In the genomic region with DNA sequence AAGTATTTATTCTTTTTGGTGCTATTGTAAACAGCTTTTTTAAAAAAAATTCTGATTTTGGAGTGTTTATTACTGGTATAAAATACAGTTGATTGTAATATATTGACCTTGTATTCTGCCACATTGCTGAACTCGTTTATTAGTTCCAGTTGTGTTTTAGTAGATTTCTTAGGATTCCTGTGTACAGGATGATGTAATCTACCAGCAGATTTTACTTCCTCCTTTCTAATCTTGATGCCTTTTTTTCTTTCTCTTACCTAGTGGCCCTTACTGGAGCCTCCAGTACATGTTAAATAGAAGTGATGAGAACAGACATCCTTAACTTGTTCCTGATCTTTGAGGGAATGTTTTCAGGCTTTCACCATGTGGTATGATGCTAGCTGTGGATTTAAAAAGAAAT, we compare ENCODE assay signal across 17 cellular contexts.
A peak's percentile ranks its signal among the peaks of the same experiment; 100 is the strongest.
DNase-seq lines count a peak whose midpoint lies in the region; ATAC-seq, FAIRE-seq and TF ChIP-seq lines count a peak whose summit lies in the region.
"Had no signal": no experiment of that assay in that cellular context is flagged by ENCODE, and none has a peak within 500 bp of the region (broad histone marks: within the 10 kb centered on the region; RNA-seq: fewer than 3 reads in every experiment).

No MANE protein-coding gene starts in this region.

- no peak overlapping the region for H3K27ac ChIP-seq in K562 (ENCODE audit: extremely low read depth, low read depth, low read length)
- no peak overlapping the region for H3K27ac ChIP-seq in PC-3 (ENCODE audit: low read length)
- H3K27ac ChIP-seq: A549, SJSA1 had no signal

- no peaks in the 10 kb centered on the region for H3K9me2 ChIP-seq in PC-3 (replicated peaks; ENCODE audit: low read length)

- peak overlapping the region; percentile 42 for H3K27ac Mint-ChIP-seq in Calu3 (ENCODE audit: unreplicated experiment)
- no peak overlapping the region for H3K27ac Mint-ChIP-seq in activated CD4-positive, alpha-beta T cell treated with anti-CD3 and anti-CD28 coated beads for 36 hours
- H3K27ac Mint-ChIP-seq: CD4-positive, alpha-beta T cell; T-cell had no signal

- no peaks in the 10 kb centered on the region for H3K36me3 Mint-ChIP-seq in Calu3 (ENCODE audit: insufficient read depth, unreplicated experiment)
- no peaks in the 10 kb centered on the region for H3K36me3 Mint-ChIP-seq in activated CD4-positive, alpha-beta T cell treated with anti-CD3 and anti-CD28 coated beads for 36 hours (ENCODE audit: low read depth)
- H3K36me3 Mint-ChIP-seq: T-cell had no signal

- no peaks in the 10 kb centered on the region for H3K36me3 ChIP-seq in K562 (ENCODE audit: control insufficient read depth, insufficient read depth, low read length)
- H3K36me3 ChIP-seq in PC-3 (ENCODE audit: low read depth, low read length): no peaks in the 10 kb centered on the region
- H3K36me3 ChIP-seq: SJSA1 had no signal

- no peaks in the 10 kb centered on the region for H3K9me3 Mint-ChIP-seq in Calu3 (ENCODE audit: low read depth, unreplicated experiment)
- no peaks in the 10 kb centered on the region for H3K9me3 Mint-ChIP-seq in activated CD4-positive, alpha-beta T cell treated with anti-CD3 and anti-CD28 coated beads for 36 hours (ENCODE audit: low read depth)
- H3K9me3 Mint-ChIP-seq: CD4-positive, alpha-beta T cell; T-cell had no signal

- no peaks in the 10 kb centered on the region for H3K9me1 ChIP-seq in K562 (ENCODE audit: control insufficient read depth, insufficient read depth, low read length)

- no peak for TF ChIP-seq POLR2A in K562 (conservative IDR thresholded peaks at IDR 0.05)

- no peak overlapping the region for H3K4me2 ChIP-seq in K562 (ENCODE audit: insufficient read depth, low read length)
- no peak overlapping the region for H3K4me2 ChIP-seq in PC-3 (ENCODE audit: low read length)
- H3K4me2 ChIP-seq: A549 had no signal

- in situ Hi-C loops in K562 (cut with MboI): no loop called here

- BruUV-seq in Calu3 (replicated peaks; lab: Mats Ljungman, UMichigan) (no TSS peak), K562 (replicated peaks; lab: Mats Ljungman, UMichigan) (no TSS peak), PC-3 (replicated peaks; lab: Mats Ljungman, UMichigan) (no TSS peak)

- DNase-seq in Calu3 (no peak), Kasumi-1 (lab: John Stamatoyannopoulos, UW) (peak; percentile 48 to 55), NOMO-1 treated with dmso at 0.1 percent for 144 hours (lab: John Stamatoyannopoulos, UW; ENCODE audit: unreplicated experiment) (peak; percentile 64), K562 (ENCODE audit: extremely low read depth in 1 of 4, low spot score in 3 of 4) (no peak), PC-3 (no peak)
- no peak for DNase-seq in central memory CD4-positive, alpha-beta T cell
- no peak for DNase-seq in activated CD4-positive, alpha-beta T cell treated with anti-CD3 and anti-CD28 coated beads for 36 hours
- DNase-seq: CD4-positive, alpha-beta T cell; NCI-H187 treated with DMSO at 0.1 percent for 48 hours; NCI-H446; NCI-H748 treated with DMSO at 0.1 percent for 48 hours; RPMI8226; T-cell had no signal

- H3K9me3 ChIP-seq in K562 (replicated peaks; ENCODE audit: control insufficient read depth, insufficient read depth, low read depth, low read length) (no peaks in the 10 kb centered on the region), PC-3 (ENCODE audit: low read length) (no peaks in the 10 kb centered on the region)
- H3K9me3 ChIP-seq: A549, SJSA1 had no signal

- CTCF ChIA-PET in Calu3 (lab: Charles Lee): no interaction called here
- CTCF ChIA-PET in K562 (lab: Yijun Ruan, JAX; ENCODE audit: low intra/inter-chr PET ratio): no interaction called here
- CTCF ChIA-PET in PC-3 (lab: Charles Lee): no interaction called here
- CTCF ChIA-PET in activated CD4-positive, alpha-beta T cell treated with anti-CD3 and anti-CD28 coated beads for 36 hours (lab: Charles Lee): no interaction called here

- H3K27me3 ChIP-seq in K562 (ENCODE audit: control insufficient read depth in 2 of 2, insufficient read depth in 2 of 2, low read length in 2 of 2) (peaks cover 0 to under 1% of the 10 kb centered on the region in 2 experiments; a peak in 1 of 5 replicates), PC-3 (ENCODE audit: low read length) (0 out of 2 replicates have a peak, but pooled peaks cover 8% of the 10 kb centered on the region)
- H3K27me3 ChIP-seq: SJSA1 had no signal

- H3K4me1 ChIP-seq in K562 (replicated peaks in 1 of 2; ENCODE audit: control insufficient read depth in 2 of 2, insufficient read depth in 2 of 2, low read length in 2 of 2): no peaks in the 10 kb centered on the region
- H3K4me1 ChIP-seq in PC-3 (ENCODE audit: insufficient read depth, low read length): no peaks in the 10 kb centered on the region
- H3K4me1 ChIP-seq: A549, SJSA1 had no signal

- no peak for TF ChIP-seq RAD21 in K562 (CRISPR knock-in tag; conservative IDR thresholded peaks at IDR 0.05 in 1 of 2, IDR thresholded peaks at IDR 0.05 in 1 of 2)

- TF ChIP-seq EP300 in K562 (IDR thresholded peaks at IDR 0.05; ENCODE audit: low read length): no peak

- no peaks in the 10 kb centered on the region for H4K20me1 ChIP-seq in K562 (replicated peaks; ENCODE audit: control insufficient read depth, insufficient read depth, low read length)
- H4K20me1 ChIP-seq in PC-3 (ENCODE audit: low read length): no peaks in the 10 kb centered on the region

- peaks cover 26% of the 10 kb centered on the region for H3K27me3 Mint-ChIP-seq in Calu3 (ENCODE audit: unreplicated experiment)
- peaks cover 9% of the 10 kb centered on the region for H3K27me3 Mint-ChIP-seq in activated CD4-positive, alpha-beta T cell treated with anti-CD3 and anti-CD28 coated beads for 36 hours

- peaks cover 11% of the 10 kb centered on the region for H3K4me1 Mint-ChIP-seq in Calu3 (ENCODE audit: low read depth, unreplicated experiment)
- no peaks in the 10 kb centered on the region for H3K4me1 Mint-ChIP-seq in activated CD4-positive, alpha-beta T cell treated with anti-CD3 and anti-CD28 coated beads for 36 hours
- H3K4me1 Mint-ChIP-seq: T-cell had no signal

- H3K4me3 Mint-ChIP-seq in Calu3 (ENCODE audit: low read depth, unreplicated experiment): no peak overlapping the region
- H3K4me3 Mint-ChIP-seq in activated CD4-positive, alpha-beta T cell treated with anti-CD3 and anti-CD28 coated beads for 36 hours: no peak overlapping the region
- H3K4me3 Mint-ChIP-seq: CD4-positive, alpha-beta T cell; T-cell had no signal

- no peaks in the 10 kb centered on the region for H3F3A ChIP-seq in PC-3 (ENCODE audit: low read length, unreplicated experiment)

- H3K4me3 ChIP-seq in K562 (no peak overlapping the region), PC-3 (ENCODE audit: low read length) (no peak overlapping the region)
- H3K4me3 ChIP-seq: A549, SJSA1 had no signal

- intact Hi-C loops in Calu3 (cut with micrococcal nuclease; ENCODE audit: unreplicated experiment): no loop called here
- intact Hi-C loops in K562 (cut with micrococcal nuclease): no loop called here
- intact Hi-C loops in PC-3 (cut with micrococcal nuclease): no loop called here
- intact Hi-C loops in activated CD4-positive, alpha-beta T cell treated with anti-CD3 and anti-CD28 coated beads for 36 hours (cut with DNase I, micrococcal nuclease): no loop called here

- ATAC-seq in K562 (no peak), PC-3 (no peak), HG03520 (IDR thresholded peaks at IDR 0.05; ENCODE audit: unreplicated experiment) (no peak)
- ATAC-seq in activated CD4-positive, alpha-beta T cell treated with anti-CD3 and anti-CD28 coated beads for 36 hours: no peak
- ATAC-seq: A549, T-cell had no signal

- WGBS in K562 (ENCODE audit: insufficient coverage, low coverage, missing lambda C conversion rate): 0% methylated on average over 1 of the region's 1 CpG

- no peak overlapping the region for H2AFZ ChIP-seq in K562 (ENCODE audit: low read depth, low read length)
- no peak overlapping the region for H2AFZ ChIP-seq in PC-3 (ENCODE audit: low read length)

- POLR2A ChIA-PET in K562 (lab: Yijun Ruan, JAX): no interaction called here
- POLR2A ChIA-PET in PC-3 (lab: Charles Lee; ENCODE audit: unreplicated experiment): no interaction called here
- POLR2A ChIA-PET in activated CD4-positive, alpha-beta T cell treated with anti-CD3 and anti-CD28 coated beads for 36 hours (lab: Charles Lee): no interaction called here

- FAIRE-seq in K562 (lab: Jason Lieb, UNC): no peak
- FAIRE-seq: A549, H54 had no signal

- TF ChIP-seq CTCF in Calu3 (IDR thresholded peaks at IDR 0.05; ENCODE audit: unreplicated experiment) (no peak), K562 (IDR thresholded peaks at IDR 0.05 in 2 of 3, conservative IDR thresholded peaks at IDR 0.05 in 1 of 3; ENCODE audit: insufficient read depth in 2 of 3, low read depth in 1 of 3, low read length in 3 of 3) (no peak), PC-3 (conservative IDR thresholded peaks at IDR 0.05; ENCODE audit: low read depth, low read length) (no peak)

- H3K9ac ChIP-seq in K562 (ENCODE audit: insufficient read depth in 1 of 2, low read depth in 2 of 2, low read length in 2 of 2): no peak overlapping the region
- H3K9ac ChIP-seq in PC-3 (ENCODE audit: low read length): no peak overlapping the region

- H3K79me2 ChIP-seq in K562 (ENCODE audit: control insufficient read depth, insufficient read depth, low read length): no peaks in the 10 kb centered on the region
- no peaks in the 10 kb centered on the region for H3K79me2 ChIP-seq in PC-3 (ENCODE audit: low read length)

TF ChIP-seq in K562, 482 proteins besides CTCF, POLR2A, EP300 and RAD21:
- TF ChIP-seq, protein P1, sequence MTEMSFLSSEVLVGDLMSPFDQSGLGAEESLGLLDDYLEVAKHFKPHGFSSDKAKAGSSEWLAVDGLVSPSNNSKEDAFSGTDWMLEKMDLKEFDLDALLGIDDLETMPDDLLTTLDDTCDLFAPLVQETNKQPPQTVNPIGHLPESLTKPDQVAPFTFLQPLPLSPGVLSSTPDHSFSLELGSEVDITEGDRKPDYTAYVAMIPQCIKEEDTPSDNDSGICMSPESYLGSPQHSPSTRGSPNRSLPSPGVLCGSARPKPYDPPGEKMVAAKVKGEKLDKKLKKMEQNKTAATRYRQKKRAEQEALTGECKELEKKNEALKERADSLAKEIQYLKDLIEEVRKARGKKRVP (CRISPR knock-in tag; IDR thresholded peaks at IDR 0.05): 0 out of 2 replicates have a peak, but pooled peaks have one; percentile 19
- TF ChIP-seq CEBPG (CRISPR knock-in tag; IDR thresholded peaks at IDR 0.05) (no peak), CEBPG (tag; conservative IDR thresholded peaks at IDR 0.05 in 1 of 2, IDR thresholded peaks at IDR 0.05 in 1 of 2) (peak; percentile 56 to 61; a peak in 3 of 4 replicates), HDGF (IDR thresholded peaks at IDR 0.05) (no peak), ATF7 (IDR thresholded peaks at IDR 0.05) (peak; percentile 47; the same call in 1 of the 2 replicates)
- TF ChIP-seq, protein P2, sequence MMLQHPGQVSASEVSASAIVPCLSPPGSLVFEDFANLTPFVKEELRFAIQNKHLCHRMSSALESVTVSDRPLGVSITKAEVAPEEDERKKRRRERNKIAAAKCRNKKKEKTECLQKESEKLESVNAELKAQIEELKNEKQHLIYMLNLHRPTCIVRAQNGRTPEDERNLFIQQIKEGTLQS (IDR thresholded peaks at IDR 0.05): peak; percentile 52; the same call in 1 of the 2 replicates
- TF ChIP-seq, protein P2 (CRISPR knock-in tag; conservative IDR thresholded peaks at IDR 0.05): no peak

Comparison
In these comparisons a context has a peak if more than half of its experiments do, and no peak if none do; other contexts are left out.
1. DNase-seq: peak in Kasumi-1 (2 of 2) and NOMO-1 treated with dmso at 0.1 percent for 144 hours (single experiment); none in Calu3 (single experiment), K562 (0 of 4), central memory CD4-positive, alpha-beta T cell (single experiment), PC-3 (single experiment) and activated CD4-positive, alpha-beta T cell treated with anti-CD3 and anti-CD28 coated beads for 36 hours (single experiment).